ENCODE assay signal across 20 cellular contexts in genomic region chr1:215728206-215728605, GRCh38.
"Had no signal": no experiment of that assay in that cellular context is flagged by ENCODE, and none has a peak within 500 bp of the region (broad histone marks: within the 10 kb centered on the region; RNA-seq: fewer than 3 reads in every experiment).

No MANE protein-coding gene starts in this region.

- FAIRE-seq: islet of Langerhans had no signal

- ATAC-seq: gastrocnemius medialis, heart right ventricle, left lobe of liver, mucosa of descending colon, psoas muscle, right lobe of liver had no signal

- H3K27me3 ChIP-seq: gastrocnemius medialis, heart right ventricle, right lobe of liver, stomach, transverse colon had no signal

- H3K27ac ChIP-seq: dorsolateral prefrontal cortex, gastrocnemius medialis, heart right ventricle, psoas muscle, right lobe of liver, stomach, thoracic aorta, transverse colon had no signal

- H3K9me3 ChIP-seq: gastrocnemius medialis, heart right ventricle, mucosa of descending colon, psoas muscle, right lobe of liver, stomach, thoracic aorta, transverse colon had no signal

- H3K36me3 ChIP-seq: gastrocnemius medialis, heart right ventricle, right lobe of liver, stomach, thoracic aorta, transverse colon had no signal

- H3K4me1 Mint-ChIP-seq: nephron had no signal

- H3K4me1 ChIP-seq: gastrocnemius medialis, heart right ventricle, psoas muscle, right lobe of liver, stomach, transverse colon had no signal

- DNase-seq: cortex of kidney; dorsolateral prefrontal cortex; effector CD8-positive, alpha-beta T cell; gastrocnemius medialis; heart right ventricle; hypothalamus; kidney glomerular epithelial cell; mammary epithelial cell; mucosa of descending colon; psoas muscle; retina; right lobe of liver; stimulated activated naive CD4-positive, alpha-beta T cell; stomach; substantia nigra; transverse colon had no signal

- H3K9me3 Mint-ChIP-seq: nephron had no signal

- H3K4me3 Mint-ChIP-seq: nephron had no signal

- H3K27ac Mint-ChIP-seq: nephron had no signal

- H3K4me3 ChIP-seq: dorsolateral prefrontal cortex, gastrocnemius medialis, heart right ventricle, mucosa of descending colon, psoas muscle, right lobe of liver, stomach, thoracic aorta, transverse colon had no signal
